8 cellular contexts compared by ENCODE assay signal in genomic region chr2:43226558-43226954, GRCh38. TPM values are rescaled to one million over a fixed set of nuclear protein-coding genes. Genes with fewer than 3 reads are reported as not detected.
DNase-seq lines count a peak whose midpoint lies in the region; ATAC-seq lines count a peak whose summit lies in the region.

ZFP36L2 (minus strand) TSS chr2:43226606; CDS start chr2:43226315, 291 bp downstream.

- no peaks in the 10 kb centered on the region for H3K27me3 ChIP-seq in CD8-positive, alpha-beta memory T cell (ENCODE audit: insufficient read depth, low read length, poor library complexity, severe bottlenecking)
- H3K27me3 ChIP-seq in ectodermal cell (ENCODE audit: control insufficient read depth, insufficient read depth, low read length, poor library complexity, severe bottlenecking): no peaks in the 10 kb centered on the region

- peak within 1 kb of the TSS; percentile 80 to 99 (median 98) for H3K4me3 Mint-ChIP-seq in CD8-positive, alpha-beta memory T cell

- POLR2A ChIA-PET in CD8-positive, alpha-beta memory T cell (lab: Charles Lee): interaction anchor here (0.5 to 13.5 kb wide), 26 partner anchors 7 to 864 kb away, joined by 3 to 590 read pairs (median 4); partner anchors contain the start of gene THADA

- DNase-seq in CD8-positive, alpha-beta memory T cell: peak; percentile 92 to 98 (median 97)
- peak; percentile 95 for DNase-seq in HT-29 (ENCODE audit: low spot score)
- peak; percentile 49 for DNase-seq in NK-92 (lab: John Stamatoyannopoulos, UW; ENCODE audit: unreplicated experiment)
- DNase-seq in activated CD8-positive, alpha-beta memory T cell treated with anti-CD3 and anti-CD28 coated beads for 1 hour (ENCODE audit: extremely low read depth in 1 of 2, low read depth in 1 of 2): peak; percentile 88 to 97
- DNase-seq in lung microvascular endothelial cell (ENCODE audit: low read depth in 2 of 2): peak; percentile 96 to 98
- peak; percentile 88 for DNase-seq in stimulated activated CD8-positive, alpha-beta memory T cell treated with anti-CD3 and anti-CD28 coated beads, Interleukin-12 subunit alpha, Interleukin-12 subunit beta, amount 100 ng/mL, for 24 hours (ENCODE audit: extremely low read depth)

- peaks cover 24% of the 10 kb centered on the region for H3K4me1 ChIP-seq in CD8-positive, alpha-beta memory T cell (ENCODE audit: insufficient read depth, low read length)
- H3K4me1 ChIP-seq in ectodermal cell (ENCODE audit: control insufficient read depth, insufficient read depth, low read length): peaks cover 19% of the 10 kb centered on the region

- peaks cover 47% of the 10 kb centered on the region for H3K36me3 ChIP-seq in CD8-positive, alpha-beta memory T cell (ENCODE audit: insufficient read depth, low read length)
- peaks cover 3% of the 10 kb centered on the region for H3K36me3 ChIP-seq in ectodermal cell (ENCODE audit: control insufficient read depth, insufficient read depth, low read length)

- peak within 1 kb of the TSS; percentile 89 to 98 (median 96) for H3K27ac Mint-ChIP-seq in CD8-positive, alpha-beta memory T cell

- peaks cover 28 to 32% (median 29%) of the 10 kb centered on the region in 3 donors for H3K4me1 Mint-ChIP-seq in CD8-positive, alpha-beta memory T cell

- H3K27ac ChIP-seq in CD8-positive, alpha-beta memory T cell (ENCODE audit: low read depth, low read length): peak within 1 kb of the TSS; percentile 97
- H3K27ac ChIP-seq in ectodermal cell (ENCODE audit: insufficient read depth, low read depth, low read length, poor library complexity, severe bottlenecking): peak within 1 kb of the TSS; percentile 88

- H3K9me3 ChIP-seq in CD8-positive, alpha-beta memory T cell (ENCODE audit: low read length): no peaks in the 10 kb centered on the region
- no peaks in the 10 kb centered on the region for H3K9me3 ChIP-seq in ectodermal cell (ENCODE audit: control insufficient read depth, low read length)

- peaks cover 24 to 68% (median 29%) of the 10 kb centered on the region in 3 donors for H3K36me3 Mint-ChIP-seq in CD8-positive, alpha-beta memory T cell

- CTCF ChIA-PET in CD8-positive, alpha-beta memory T cell (lab: Charles Lee): interaction anchor here (0.7 to 19.6 kb wide), 9 partner anchors 7 to 258 kb away, joined by 3 to 820 read pairs (median 29); no protein-coding TSS in a partner anchor

- H3K9me3 Mint-ChIP-seq in CD8-positive, alpha-beta memory T cell: peaks cover 0 to 6% (median 3%) of the 10 kb centered on the region in 5 donors

- H3K4me3 ChIP-seq in CD8-positive, alpha-beta memory T cell (ENCODE audit: low read length): peak within 1 kb of the TSS; percentile 99
- peak within 1 kb of the TSS; percentile 82 for H3K4me3 ChIP-seq in ectodermal cell (ENCODE audit: insufficient read depth, low read depth, low read length)

- 0% methylated on average over 58 of the region's 58 CpGs for WGBS in ectodermal cell, 2 experiments

- peak; percentile 54 for ATAC-seq in GM19468 (IDR thresholded peaks at IDR 0.05; ENCODE audit: extremely low read depth, unreplicated experiment)

- peaks cover 0 to 36% of the 10 kb centered on the region in 2 donors for H3K27me3 Mint-ChIP-seq in CD8-positive, alpha-beta memory T cell

RNA-seq across cellular contexts. Expression of gene ZFP36L2, which starts in this region (rescaled TPM):
- total RNA-seq in CD8-positive, alpha-beta memory T cell: 10 to 100 TPM; 98.0 to 98.6 TPM
- polyA plus RNA-seq in CD8-positive, alpha-beta memory T cell: 737 TPM
- 19.4 and 20.5 TPM in 2 replicates for total RNA-seq in HT-29 (2014; rRNA removed; shearing (Covaris generic))
- 24.7 TPM for polyA plus RNA-seq in ectodermal cell (2013, experiment 1 of 4)
- polyA plus RNA-seq in ectodermal cell (2013, experiment 2 of 4): 28.7 TPM
- polyA plus RNA-seq in ectodermal cell (2013, experiment 3 of 4): 28.9 TPM
- polyA plus RNA-seq in ectodermal cell (2013, experiment 4 of 4): 28.0 TPM
- total RNA-seq in lung microvascular endothelial cell: 7.7 and 11.8 TPM in 2 replicates

Comparison
In these comparisons a context has a peak if more than half of its experiments do, and no peak if none do; other contexts are left out.
1. Peak in every context shown above with its lines: DNase-seq, ATAC-seq, H3K4me3 ChIP-seq and H3K27ac ChIP-seq.